Comparison of ENCODE assay signal across 21 cellular contexts in the genomic region with DNA sequence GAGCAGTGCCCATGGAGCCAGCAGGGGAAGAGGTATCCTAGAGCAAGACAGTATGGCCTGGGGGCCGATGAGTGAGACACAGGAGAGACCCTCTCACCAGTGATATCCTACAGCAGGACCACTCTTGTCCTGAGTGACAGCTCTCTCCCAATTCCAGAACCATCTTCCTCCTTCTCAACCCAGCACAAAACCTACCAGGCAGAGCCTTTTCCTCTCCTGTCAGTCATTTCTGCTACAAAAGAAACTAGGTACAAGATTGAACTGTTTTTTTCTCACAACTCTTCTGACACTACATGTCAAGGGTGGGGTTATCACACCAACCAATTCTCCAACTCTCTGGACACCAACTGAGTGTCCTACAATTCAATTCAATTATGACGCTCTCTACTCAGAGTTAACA.
DNase-seq lines count a peak whose midpoint lies in the region; ATAC-seq, FAIRE-seq and TF ChIP-seq lines count a peak whose summit lies in the region.
"Had no signal": no experiment of that assay in that cellular context is flagged by ENCODE, and none has a peak within 500 bp of the region (broad histone marks: within the 10 kb centered on the region; RNA-seq: fewer than 3 reads in every experiment).

No MANE protein-coding gene starts in this region.

- no peaks in the 10 kb centered on the region for H3F3A ChIP-seq in GM23338 (replicated peaks; ENCODE audit: low read depth)

- H3K4me3 Mint-ChIP-seq in GM23338, result no peak overlapping the region
- no peak overlapping the region for H3K4me3 Mint-ChIP-seq in osteocyte (ENCODE audit: unreplicated experiment)
- H3K4me3 Mint-ChIP-seq: B cell; CD4-positive, alpha-beta T cell; CD8-positive, alpha-beta T cell had no signal

- no TSS peak for BruUV-seq in HepG2 (replicated peaks; lab: Mats Ljungman, UMichigan)

- in situ Hi-C loops in HepG2 (cut with HindIII; ENCODE audit: extremely low pct_ligation_motif_present, low pct_unique_long_range_greater_than_20kb), result no loop called here

- H3K9ac ChIP-seq in HepG2 (ENCODE audit: insufficient read depth, low read depth, low read length), result no peak overlapping the region
- H3K9ac ChIP-seq: BLaER1 treated with 17β-estradiol and CSF1 and Interleukin-3, amounts not matched to agents 10 nM and 100 nM had no signal

- H3K4me2 ChIP-seq in GM23338 (no peak overlapping the region), HepG2 (ENCODE audit: low read depth, low read length) (no peak overlapping the region)
- H3K4me2 ChIP-seq: A549; BLaER1 treated with 17β-estradiol and CSF1 and Interleukin-3, amounts not matched to agents 10 nM and 100 nM had no signal

- POLR2A ChIA-PET in HepG2 (lab: Yijun Ruan, JAX), result no interaction called here

- H3K4me1 ChIP-seq in GM23338 (ENCODE audit: insufficient read depth) (no peaks in the 10 kb centered on the region), HepG2 (ENCODE audit: insufficient read depth, low read length) (no peaks in the 10 kb centered on the region)
- H3K4me1 ChIP-seq: A549; BLaER1 treated with 17β-estradiol and CSF1 and Interleukin-3, amounts not matched to agents 10 nM and 100 nM; Caco-2 had no signal

- H3K4me3 ChIP-seq in GM23338 (no peak overlapping the region), HepG2 (replicated peaks in 1 of 3; ENCODE audit: insufficient read depth in 1 of 3, low read depth in 2 of 3, low read length in 3 of 3) (no peak overlapping the region)
- H3K4me3 ChIP-seq: A549; BLaER1 treated with 17β-estradiol and CSF1 and Interleukin-3, amounts not matched to agents 10 nM and 100 nM had no signal

- no peak for TF ChIP-seq RAD21 in HepG2 (CRISPR knock-in tag; IDR thresholded peaks at IDR 0.05)

- ATAC-seq in GM23338 (no peak), HepG2 (no peak), HG02938 (IDR thresholded peaks at IDR 0.05; ENCODE audit: unreplicated experiment) (no peak)
- ATAC-seq: A549; CD8-positive, alpha-beta T cell had no signal

- H3K36me3 ChIP-seq in GM23338 (ENCODE audit: insufficient read depth) (no peaks in the 10 kb centered on the region; the same call in 1 of the 2 replicates), HepG2 (replicated peaks in 1 of 2; ENCODE audit: control insufficient read depth in 1 of 2, insufficient read depth in 2 of 2, low read length in 2 of 2) (no peaks in the 10 kb centered on the region)
- H3K36me3 ChIP-seq: BLaER1 treated with 17β-estradiol and CSF1 and Interleukin-3, amounts not matched to agents 10 nM and 100 nM had no signal

- CTCF ChIA-PET in HepG2 (lab: Yijun Ruan, JAX; ENCODE audit: low intra/inter-chr PET ratio, low total read pairs), result no interaction called here

- TF ChIP-seq POLR2A in HepG2 (IDR thresholded peaks at IDR 0.05; ENCODE audit: insufficient read depth in 1 of 2, low read depth in 2 of 2, low read length in 2 of 2), result no peak

- H3K9me2 ChIP-seq in GM23338 (ENCODE audit: insufficient read depth), result peaks cover 22% of the 10 kb centered on the region

- DNase-seq in GM23338 (ENCODE audit: low spot score) (no peak), HepG2 (ENCODE audit: low spot score) (no peak), osteocyte (ENCODE audit: extremely low spot score, unreplicated experiment) (peak; percentile 51)
- no peak for DNase-seq in activated T-cell treated with anti-CD3 and anti-CD28 coated beads, Interleukin-2, amount 50 U/mL, for 1 hour
- DNase-seq: AML-193; Caco-2; Calu3; CD4-positive, alpha-beta T cell; CD8-positive, alpha-beta T cell; DMS79 treated with DMSO at 0.1 percent for 48 hours; GF-D8 had no signal

- H3K27me3 Mint-ChIP-seq in GM23338 (ENCODE audit: insufficient read depth, low read depth, poor library complexity) (peaks cover 7% of the 10 kb centered on the region), osteocyte (ENCODE audit: unreplicated experiment) (no peaks in the 10 kb centered on the region)
- H3K27me3 Mint-ChIP-seq: B cell; CD4-positive, alpha-beta T cell had no signal

- TF ChIP-seq CTCF in GM23338 (conservative IDR thresholded peaks at IDR 0.05; ENCODE audit: low read depth in 2 of 2) (no peak), HepG2 (CRISPR knock-in tag; IDR thresholded peaks at IDR 0.05) (no peak), osteocyte (IDR thresholded peaks at IDR 0.05) (no peak)

- H3K36me3 Mint-ChIP-seq in GM23338 (ENCODE audit: low read depth) (peaks cover 8% of the 10 kb centered on the region; the same call in 2 of the 3 replicates), osteocyte (ENCODE audit: unreplicated experiment) (no peaks in the 10 kb centered on the region)
- H3K36me3 Mint-ChIP-seq: CD8-positive, alpha-beta T cell had no signal

- H4K20me1 ChIP-seq in GM23338 (replicated peaks; ENCODE audit: insufficient read depth), result no peaks in the 10 kb centered on the region
- H4K20me1 ChIP-seq in HepG2 (ENCODE audit: insufficient read depth, low read length), result no peaks in the 10 kb centered on the region
- H4K20me1 ChIP-seq: BLaER1 treated with 17β-estradiol and CSF1 and Interleukin-3, amounts not matched to agents 10 nM and 100 nM had no signal

- FAIRE-seq in HepG2 (lab: Jason Lieb, UNC), result no peak
- FAIRE-seq: A549, D721Med, G401.6, GM12891, GM19239 had no signal

- H3K27ac Mint-ChIP-seq in GM23338 (no peak overlapping the region), osteocyte (ENCODE audit: unreplicated experiment) (no peak overlapping the region)
- H3K27ac Mint-ChIP-seq: B cell; CD4-positive, alpha-beta T cell; CD8-positive, alpha-beta T cell had no signal

- intact Hi-C loops in HepG2 (cut with micrococcal nuclease; ENCODE audit: unreplicated experiment), result no loop called here

- H3K9me3 ChIP-seq in HepG2 (ENCODE audit: low read length), result peaks cover 9% of the 10 kb centered on the region; the same call in 1 of the 2 replicates
- H3K9me3 ChIP-seq: A549, Caco-2 had no signal

- H3K27me3 ChIP-seq in GM23338 (ENCODE audit: insufficient read depth), result no peaks in the 10 kb centered on the region
- no peaks in the 10 kb centered on the region for H3K27me3 ChIP-seq in HepG2 (ENCODE audit: control insufficient read depth in 1 of 2, insufficient read depth in 2 of 2, low read length in 2 of 2)
- H3K27me3 ChIP-seq: BLaER1 treated with 17β-estradiol and CSF1 and Interleukin-3, amounts not matched to agents 10 nM and 100 nM had no signal

- WGBS in HepG2 (ENCODE audit: low lambda C conversion rate), result 47% methylated on average over 1 of the region's 2 CpGs

- H3K9me3 Mint-ChIP-seq in GM23338, result peaks cover 19% of the 10 kb centered on the region
- H3K9me3 Mint-ChIP-seq in osteocyte (ENCODE audit: unreplicated experiment), result peaks cover 5% of the 10 kb centered on the region
- H3K9me3 Mint-ChIP-seq: CD4-positive, alpha-beta T cell; CD8-positive, alpha-beta T cell had no signal

- no peak for TF ChIP-seq EP300 in HepG2 (IDR thresholded peaks at IDR 0.05; ENCODE audit: low read depth in 2 of 2, low read length in 2 of 2)
- no peak for TF ChIP-seq EP300 in HepG2 (CRISPR knock-in tag; IDR thresholded peaks at IDR 0.05; ENCODE audit: borderline replicate concordance)

- H3K4me1 Mint-ChIP-seq in GM23338 (peaks cover 3% of the 10 kb centered on the region; the same call in 2 of the 3 replicates), osteocyte (ENCODE audit: unreplicated experiment) (no peaks in the 10 kb centered on the region)
- H3K4me1 Mint-ChIP-seq: B cell had no signal

- no peak overlapping the region for H2AFZ ChIP-seq in GM23338
- H2AFZ ChIP-seq in HepG2 (ENCODE audit: low read length), result no peak overlapping the region

- no peaks in the 10 kb centered on the region for H3K79me2 ChIP-seq in GM23338 (replicated peaks; ENCODE audit: insufficient read depth)
- no peaks in the 10 kb centered on the region for H3K79me2 ChIP-seq in HepG2 (ENCODE audit: insufficient read depth, low read length)

- H3K27ac ChIP-seq in GM23338 (ENCODE audit: low read depth), result no peak overlapping the region
- H3K27ac ChIP-seq in HepG2 (ENCODE audit: extremely low read length, insufficient read depth, low read length), result no peak overlapping the region
- H3K27ac ChIP-seq: 22Rv1; A549; BLaER1 treated with 17β-estradiol and CSF1 and Interleukin-3, amounts not matched to agents 10 nM and 100 nM; C4-2B had no signal

TF ChIP-seq in GM23338, 12 proteins besides CTCF, POLR2A, EP300 and RAD21:
- TF ChIP-seq ZNF114 (CRISPR knock-in tag; IDR thresholded peaks at IDR 0.05) (no peak), ZNF331 (CRISPR knock-in tag; IDR thresholded peaks at IDR 0.05; ENCODE audit: low read depth) (peak; percentile 93)

TF ChIP-seq in HepG2, 621 proteins besides CTCF, POLR2A, EP300 and RAD21:
- TF ChIP-seq ZNF331 (CRISPR knock-in tag; IDR thresholded peaks at IDR 0.05) (peak; percentile 90), NFE2 (CRISPR knock-in tag; IDR thresholded peaks at IDR 0.05) (no peak)
TF ChIP-seq in HepG2: peak in this region for 1.
